In genomic region chr18:64275593-64276309, GRCh38 we compare ENCODE assay signal across 12 cellular contexts.
"Had no signal": no experiment of that assay in that cellular context is flagged by ENCODE, and none has a peak within 500 bp of the region (broad histone marks: within the 10 kb centered on the region; RNA-seq: fewer than 3 reads in every experiment).

No MANE protein-coding gene starts in this region.

- H3K27me3 ChIP-seq: ascending aorta, breast epithelium, pancreas, thyroid gland had no signal

- ATAC-seq: activated T-cell treated with anti-CD3 and anti-CD28 coated beads, Interleukin-2, amount 50 U/mL, for 72 hours; naive thymus-derived CD8-positive, alpha-beta T cell; pancreas; stimulated activated naive B cell treated with anti-CD40 and anti-IgM and Interleukin-4, amounts not matched to agents 10 μg/mL and 1 μg/mL and 100 μg/mL, for 72 hours had no signal

- DNase-seq: activated CD4-positive, alpha-beta T cell treated with anti-CD3 and anti-CD28 coated beads, Interleukin-2, amount 50 U/mL, for 4 hours; activated effector memory CD4-positive, alpha-beta T cell treated with anti-CD3 and anti-CD28 coated beads, Interleukin-2, amount 50 U/mL, for 16 hours; activated naive CD4-positive, alpha-beta T cell treated with anti-CD3 and anti-CD28 coated beads, Interleukin-2, amount 50 U/mL, for 16 hours; activated T-cell treated with anti-CD3 and anti-CD28 coated beads, Interleukin-2, amount 50 U/mL, for 72 hours; effector memory CD4-positive, alpha-beta T cell; naive thymus-derived CD8-positive, alpha-beta T cell; pancreas; stimulated activated naive B cell treated with anti-CD40 and anti-IgM and Interleukin-4, amounts not matched to agents 10 μg/mL and 1 μg/mL and 100 μg/mL, for 72 hours; thyroid gland had no signal

- H3K27ac ChIP-seq: ascending aorta, breast epithelium, pancreas, thyroid gland, VCaP had no signal

- H3K4me1 ChIP-seq: ascending aorta, breast epithelium, pancreas, thyroid gland had no signal

- H3K36me3 ChIP-seq: ascending aorta, breast epithelium, pancreas, thyroid gland had no signal

- H3K4me3 ChIP-seq: ascending aorta, breast epithelium, pancreas, thyroid gland had no signal

- H3K9me3 ChIP-seq: ascending aorta, pancreas, thyroid gland had no signal
